Comparison of ENCODE assay signal across 8 cellular contexts in the genomic region with DNA sequence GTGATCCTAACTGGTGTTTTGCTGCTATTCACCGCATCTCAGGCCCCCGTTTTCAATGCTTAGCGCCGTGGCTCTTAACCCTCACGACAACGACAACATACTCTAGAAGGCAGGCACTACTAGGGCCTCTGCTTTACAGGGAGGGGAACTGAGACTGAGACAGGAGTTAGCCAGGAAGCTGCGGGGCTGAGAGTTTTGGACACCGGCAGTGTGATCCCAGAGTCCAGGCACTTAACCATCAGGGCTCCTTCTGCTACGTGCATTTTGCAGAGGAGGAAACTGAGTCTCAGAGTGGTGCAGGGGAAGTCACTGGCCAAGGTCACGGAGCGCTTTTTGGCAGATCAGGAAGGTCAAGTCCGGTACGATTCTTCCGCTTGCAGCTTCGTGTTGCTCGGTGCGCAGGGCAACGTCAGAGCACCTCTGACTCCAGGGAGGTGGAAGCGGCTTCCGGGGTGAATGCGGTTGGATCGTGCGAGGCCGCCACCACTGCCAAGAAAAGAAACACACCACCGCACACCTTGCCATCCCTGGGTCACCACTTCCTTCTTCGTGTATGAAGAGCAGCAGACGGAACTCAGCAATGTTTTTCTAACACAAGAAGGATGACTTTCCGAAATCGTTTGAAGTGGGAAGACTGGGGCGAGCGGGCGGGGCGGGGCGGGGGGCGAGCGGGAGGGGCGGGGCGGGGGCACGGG.
DNase-seq lines count a peak whose midpoint lies in the region; ATAC-seq and TF ChIP-seq lines count a peak whose summit lies in the region.

No MANE protein-coding gene starts in this region.

- H3K27ac ChIP-seq in CD4-positive, alpha-beta T cell (ENCODE audit: low read depth, low read length): no peak overlapping the region
- peak overlapping the region; percentile 62 to 75 (median 65) for H3K27ac ChIP-seq in thyroid gland

- POLR2A ChIA-PET in CD4-positive, alpha-beta T cell (lab: Charles Lee): interaction anchor here (0.6 to 1.8 kb wide), 5 partner anchors 9 to 32 kb away, joined by 3 to 9 read pairs (median 5); no protein-coding TSS in a partner anchor

- peaks cover 15 to 42% of the 10 kb centered on the region in 2 donors for H3K4me1 ChIP-seq in thyroid gland

- peaks cover 75% of the 10 kb centered on the region for H3K4me1 Mint-ChIP-seq in CD4-positive, alpha-beta T cell (ENCODE audit: low read depth)
- peaks cover 72% of the 10 kb centered on the region for H3K4me1 Mint-ChIP-seq in activated naive CD8-positive, alpha-beta T cell (ENCODE audit: low read depth)
- H3K4me1 Mint-ChIP-seq in nephron: peaks cover 36% of the 10 kb centered on the region

- H3K27ac Mint-ChIP-seq in CD4-positive, alpha-beta T cell: peak overlapping the region; percentile 90
- peak overlapping the region; percentile 79 for H3K27ac Mint-ChIP-seq in activated naive CD8-positive, alpha-beta T cell
- no peak overlapping the region for H3K27ac Mint-ChIP-seq in nephron

- peak overlapping the region; percentile 78 for H3K4me3 Mint-ChIP-seq in CD4-positive, alpha-beta T cell
- H3K4me3 Mint-ChIP-seq in activated naive CD8-positive, alpha-beta T cell: peak overlapping the region; percentile 81
- peak overlapping the region; percentile 68 to 71 (median 70) for H3K4me3 Mint-ChIP-seq in nephron

- peaks cover 27% of the 10 kb centered on the region for H3K27me3 Mint-ChIP-seq in CD4-positive, alpha-beta T cell
- H3K27me3 Mint-ChIP-seq in activated naive CD8-positive, alpha-beta T cell: peaks cover 17% of the 10 kb centered on the region
- H3K27me3 Mint-ChIP-seq in nephron (ENCODE audit: low read depth): peaks cover 67% of the 10 kb centered on the region

- 7 to 8% methylated on average over 36 to 37 of the region's 39 CpGs for WGBS in thyroid gland, 2 donors

- intact Hi-C loops in CD4-positive, alpha-beta T cell (cut with DNase I, micrococcal nuclease): loop anchor here in 1 of 2 experiments (5.0 kb wide), 1 partner anchor 1123 kb away; no protein-coding TSS in a partner anchor
- intact Hi-C loops in thyroid gland (cut with DNase I): no loop called here

- H3K36me3 ChIP-seq in thyroid gland: no peaks in the 10 kb centered on the region

- peaks cover 9% of the 10 kb centered on the region for H3K27me3 ChIP-seq in CD4-positive, alpha-beta T cell (ENCODE audit: control insufficient read depth, insufficient read depth, low read length)
- H3K27me3 ChIP-seq in thyroid gland: no peaks in the 10 kb centered on the region

- no peaks in the 10 kb centered on the region for H3K9me3 ChIP-seq in CD4-positive, alpha-beta T cell (ENCODE audit: control insufficient read depth, low read length)
- H3K9me3 ChIP-seq in thyroid gland: no peaks in the 10 kb centered on the region

- ATAC-seq in CD4-positive, alpha-beta T cell (ENCODE audit: poor library complexity): peak; percentile 89
- peak; percentile 57 for ATAC-seq in GM21825 (IDR thresholded peaks at IDR 0.05; ENCODE audit: unreplicated experiment)

- CTCF ChIA-PET in CD4-positive, alpha-beta T cell (lab: Charles Lee): no interaction called here

- no peaks in the 10 kb centered on the region for H3K9me3 Mint-ChIP-seq in CD4-positive, alpha-beta T cell
- no peaks in the 10 kb centered on the region for H3K9me3 Mint-ChIP-seq in activated naive CD8-positive, alpha-beta T cell (ENCODE audit: low read depth)
- H3K9me3 Mint-ChIP-seq in nephron: no peaks in the 10 kb centered on the region

- peak; percentile 72 to 91 (median 80) for DNase-seq in CD4-positive, alpha-beta T cell
- DNase-seq in SKM-1 (lab: John Stamatoyannopoulos, UW; ENCODE audit: unreplicated experiment) (peak; percentile 36), thyroid gland (peak; percentile 80 to 85), AG20443 (ENCODE audit: low spot score) (no peak), NCI-H748 (lab: John Stamatoyannopoulos, UW; ENCODE audit: unreplicated experiment) (no peak)

- H3K36me3 Mint-ChIP-seq in CD4-positive, alpha-beta T cell (ENCODE audit: low read depth): no peaks in the 10 kb centered on the region
- H3K36me3 Mint-ChIP-seq in activated naive CD8-positive, alpha-beta T cell: no peaks in the 10 kb centered on the region
- H3K36me3 Mint-ChIP-seq in nephron (ENCODE audit: low read depth): no peaks in the 10 kb centered on the region

- no peak for TF ChIP-seq CTCF in CD4-positive, alpha-beta T cell (IDR thresholded peaks at IDR 0.05)
- TF ChIP-seq CTCF in nephron (IDR thresholded peaks at IDR 0.05; ENCODE audit: unreplicated experiment in 3 of 3) (no peak), thyroid gland (IDR thresholded peaks at IDR 0.05) (no peak)

- peak in 1 of 2 donors; percentile 21 for TF ChIP-seq POLR2A in thyroid gland (IDR thresholded peaks at IDR 0.05)

- H3K4me3 ChIP-seq in thyroid gland (replicated peaks in 1 of 3): peak overlapping the region in 1 of 3 donors; percentile 5

Comparison
In these comparisons a context has a peak if more than half of its experiments do, and no peak if none do; other contexts are left out.
1. DNase-seq: peak in CD4-positive, alpha-beta T cell (10 of 10), SKM-1 (single experiment) and thyroid gland (2 of 2); none in AG20443 (single experiment) and NCI-H748 (single experiment).
2. H3K27ac Mint-ChIP-seq: peak in CD4-positive, alpha-beta T cell (single experiment) and activated naive CD8-positive, alpha-beta T cell (single experiment); none in nephron (0 of 3).
3. Peak in every context shown above with its lines, with median percentiles within 50 percentile points of each other: H3K4me3 Mint-ChIP-seq.